ENCODE assay signal across 1 cellular context in genomic region chr10:20006169-20006870, GRCh38.
TF ChIP-seq lines count a peak whose summit lies in the region.

No MANE protein-coding gene starts in this region.

TF ChIP-seq in IMR-90, 13 proteins besides CTCF, POLR2A, EP300 and RAD21:
- TF ChIP-seq CHD1 (IDR thresholded peaks at IDR 0.05; ENCODE audit: low read depth, low read length) (no peak), SMC3 (IDR thresholded peaks at IDR 0.05; ENCODE audit: low read depth, low read length) (no peak), BHLHE40 (IDR thresholded peaks at IDR 0.05; ENCODE audit: low read depth, low read length) (no peak), CEBPB (IDR thresholded peaks at IDR 0.05; ENCODE audit: low read depth, low read length) (no peak), FOS (IDR thresholded peaks at IDR 0.05; ENCODE audit: low read depth, low read length) (no peak), MAFK (IDR thresholded peaks at IDR 0.05; ENCODE audit: low read depth, low read length) (no peak), RCOR1 (IDR thresholded peaks at IDR 0.05; ENCODE audit: insufficient replicate concordance, low read length) (no peak), MAZ (IDR thresholded peaks at IDR 0.05; ENCODE audit: borderline replicate concordance, low read depth, low read length) (no peak), USF2 (IDR thresholded peaks at IDR 0.05; ENCODE audit: low read depth, low read length) (no peak), RFX5 (IDR thresholded peaks at IDR 0.05; ENCODE audit: low read depth, low read length) (no peak), NFE2L2 (IDR thresholded peaks at IDR 0.05; ENCODE audit: low read depth, low read length) (no peak), ELK1 (IDR thresholded peaks at IDR 0.05; ENCODE audit: borderline replicate concordance, low read depth, low read length) (no peak), MXI1 (IDR thresholded peaks at IDR 0.05; ENCODE audit: borderline replicate concordance, low read depth, low read length) (no peak)
